In genomic region chr4:70533791-70534190, GRCh38 we compare ENCODE assay signal across 34 cellular contexts. TPM values are rescaled to one million over a fixed set of nuclear protein-coding genes. Genes with fewer than 3 reads are reported as not detected.
"Had no signal": no experiment of that assay in that cellular context is flagged by ENCODE, and none has a peak within 500 bp of the region (broad histone marks: within the 10 kb centered on the region; RNA-seq: fewer than 3 reads in every experiment).

No MANE protein-coding gene starts in this region.

- H3K27ac ChIP-seq: body of pancreas, brain microvascular endothelial cell, breast epithelium, VCaP had no signal

- H3K9me3 ChIP-seq: body of pancreas, breast epithelium had no signal

- H3K4me1 ChIP-seq: body of pancreas, breast epithelium had no signal

- H3K4me3 ChIP-seq: body of pancreas, breast epithelium had no signal

- ATAC-seq: activated CD8-positive, alpha-beta T cell treated with anti-CD3 and anti-CD28 coated beads for 36 hours; activated naive CD8-positive, alpha-beta T cell treated with anti-CD3 and anti-CD28 coated beads, Interleukin-2, amount 50 U/mL, for 24 hours; activated T-cell treated with anti-CD3 and anti-CD28 coated beads, Interleukin-2, amount 50 U/mL, for 4 hours; activated T-cell treated with anti-CD3 and anti-CD28 coated beads, Interleukin-2, amount 50 U/mL, for 72 hours; activated T-helper 17 cell treated with anti-CD3 and anti-CD28 coated beads, Interleukin-2, amount 50 U/mL, for 72 hours; body of pancreas had no signal

- DNase-seq: activated B cell treated with CpG ODN at 0.5 μM for 24 hours; activated CD4-positive, alpha-beta memory T cell treated with anti-CD3 and anti-CD28 coated beads for 36 hours; activated CD4-positive, alpha-beta T cell treated with anti-CD3 and anti-CD28 coated beads for 4 hours; activated CD4-positive, alpha-beta T cell treated with anti-CD3 and anti-CD28 coated beads, Interleukin-2, amount 10 ng/mL, durations not matched to agents 24 days and 14 days; activated CD4-positive, alpha-beta T cell treated with anti-CD3 and anti-CD28 coated beads, Interleukin-2, amount 50 U/mL, for 1 hour; activated CD4-positive, alpha-beta T cell treated with anti-CD3 and anti-CD28 coated beads, Interleukin-2, amount 50 U/mL, for 4 hours; activated CD4-positive, CD25-positive, alpha-beta regulatory T cell treated with anti-CD3 and anti-CD28 coated beads, Interleukin-2, amount 50 U/mL, for 72 hours; activated CD8-positive, alpha-beta memory T cell treated with anti-CD3 and anti-CD28 coated beads, Interleukin-2, amount 50 U/mL, for 4 hours; activated CD8-positive, alpha-beta T cell treated with anti-CD3 and anti-CD28 coated beads for 36 hours; activated effector memory CD4-positive, alpha-beta T cell treated with anti-CD3 and anti-CD28 coated beads, Interleukin-2, amount 50 U/mL, for 16 hours; activated gamma-delta T cell treated with Interleukin-2 at 50 U/mL for 16 hours; activated naive CD4-positive, alpha-beta T cell; activated naive CD4-positive, alpha-beta T cell treated with anti-CD3 and anti-CD28 coated beads, Interleukin-2, amount 10 ng/mL, durations not matched to agents 7 days and 5 days; activated naive CD8-positive, alpha-beta T cell treated with anti-CD3 and anti-CD28 coated beads, Interleukin-2, amount 10 ng/mL, durations not matched to agents 7 days and 5 days; activated naive CD8-positive, alpha-beta T cell treated with anti-CD3 and anti-CD28 coated beads, Interleukin-2, amount 50 U/mL, for 24 hours; activated T-cell treated with anti-CD3 and anti-CD28 coated beads for 4 hours; activated T-cell treated with anti-CD3 and anti-CD28 coated beads, Interleukin-2, amount 50 U/mL, for 1 hour; activated T-cell treated with anti-CD3 and anti-CD28 coated beads, Interleukin-2, amount 50 U/mL, for 4 hours; activated T-cell treated with anti-CD3 and anti-CD28 coated beads, Interleukin-2, amount 50 U/mL, for 72 hours; amygdala; aorta; body of pancreas; brain microvascular endothelial cell; central memory CD4-positive, alpha-beta T cell; T-helper 2 cell; T-helper 9 cell had no signal

- H3K36me3 ChIP-seq: brain microvascular endothelial cell, breast epithelium had no signal

- H3K27me3 ChIP-seq: body of pancreas, brain microvascular endothelial cell, breast epithelium had no signal

RNA-seq across cellular contexts. Expression of gene AMTN, which starts 15.4 kb away (rescaled TPM):
- total RNA-seq: activated B cell treated with CpG ODN at 0.5 μM for 24 hours; activated CD4-positive, alpha-beta memory T cell treated with anti-CD3 and anti-CD28 coated beads for 36 hours; activated CD4-positive, alpha-beta T cell treated with anti-CD3 and anti-CD28 coated beads, Interleukin-2, amount 10 ng/mL, durations not matched to agents 24 days and 14 days; activated CD8-positive, alpha-beta memory T cell treated with anti-CD3 and anti-CD28 coated beads for 36 hours; activated CD8-positive, alpha-beta T cell treated with anti-CD3 and anti-CD28 coated beads for 36 hours; activated naive CD8-positive, alpha-beta T cell treated with anti-CD3 and anti-CD28 coated beads, Interleukin-2, amount 10 ng/mL, durations not matched to agents 7 days and 5 days; activated T-cell treated with anti-CD3 and anti-CD28 coated beads, Interleukin-2, amount 50 U/mL, for 4 hours; activated T-cell treated with anti-CD3 and anti-CD28 coated beads, Interleukin-2, amount 50 U/mL, for 72 hours; activated T-helper 1 cell treated with anti-CD3 and anti-CD28 coated beads, Interleukin-12 subunit alpha, Interleukin-12 subunit beta, Interleukin-2, Interleukin-4 antibody, amounts not matched to agents 30 ng/mL and 10 ng/mL and 1 ng/mL, durations not matched to agents 14 hours and 24 hours and 36 hours; activated T-helper 17 cell treated with anti-CD3 and anti-CD28 coated beads, Interleukin-2, amount 50 U/mL, for 72 hours; aorta; astrocyte; body of pancreas; breast epithelium; cardiac septum; cerebellum had no signal

RNA-seq across cellular contexts. Expression of gene AMBN, which starts 58.3 kb away (rescaled TPM):
- total RNA-seq: activated B cell treated with CpG ODN at 0.5 μM for 24 hours; activated CD4-positive, alpha-beta memory T cell treated with anti-CD3 and anti-CD28 coated beads for 36 hours; activated CD4-positive, alpha-beta T cell treated with anti-CD3 and anti-CD28 coated beads, Interleukin-2, amount 10 ng/mL, durations not matched to agents 24 days and 14 days; activated CD8-positive, alpha-beta memory T cell treated with anti-CD3 and anti-CD28 coated beads for 36 hours; activated CD8-positive, alpha-beta T cell treated with anti-CD3 and anti-CD28 coated beads for 36 hours; activated naive CD8-positive, alpha-beta T cell treated with anti-CD3 and anti-CD28 coated beads, Interleukin-2, amount 10 ng/mL, durations not matched to agents 7 days and 5 days; activated T-cell treated with anti-CD3 and anti-CD28 coated beads, Interleukin-2, amount 50 U/mL, for 4 hours; activated T-cell treated with anti-CD3 and anti-CD28 coated beads, Interleukin-2, amount 50 U/mL, for 72 hours; activated T-helper 1 cell treated with anti-CD3 and anti-CD28 coated beads, Interleukin-12 subunit alpha, Interleukin-12 subunit beta, Interleukin-2, Interleukin-4 antibody, amounts not matched to agents 30 ng/mL and 10 ng/mL and 1 ng/mL, durations not matched to agents 14 hours and 24 hours and 36 hours; activated T-helper 17 cell treated with anti-CD3 and anti-CD28 coated beads, Interleukin-2, amount 50 U/mL, for 72 hours; aorta; astrocyte; body of pancreas; breast epithelium; cardiac septum; cerebellum had no signal
